In genomic region chr6:111759836-111760785, GRCh38 we compare ENCODE assay signal across 1 cellular context.
TF ChIP-seq lines count a peak whose summit lies in the region.

No MANE protein-coding gene starts in this region.

TF ChIP-seq in K562, 482 proteins besides CTCF, POLR2A, EP300 and RAD21 (continued from another document):
- TF ChIP-seq CBX3 (IDR thresholded peaks at IDR 0.05; ENCODE audit: borderline replicate concordance in 1 of 2, low read length in 2 of 2) (no peak), SRSF9 (IDR thresholded peaks at IDR 0.05; ENCODE audit: borderline replicate concordance, low read depth, low read length) (no peak), HSF4 (CRISPR knock-in tag; IDR thresholded peaks at IDR 0.05; ENCODE audit: borderline replicate concordance) (no peak), GABPB1 (CRISPR knock-in tag; IDR thresholded peaks at IDR 0.05) (no peak), CTCFL (IDR thresholded peaks at IDR 0.05; ENCODE audit: borderline replicate concordance, insufficient read depth, low read depth, low read length, poor library complexity, severe bottlenecking) (no peak), RBM25 (IDR thresholded peaks at IDR 0.05; ENCODE audit: low read depth, low read length, severe bottlenecking) (no peak)
- TF ChIP-seq, protein P1, sequence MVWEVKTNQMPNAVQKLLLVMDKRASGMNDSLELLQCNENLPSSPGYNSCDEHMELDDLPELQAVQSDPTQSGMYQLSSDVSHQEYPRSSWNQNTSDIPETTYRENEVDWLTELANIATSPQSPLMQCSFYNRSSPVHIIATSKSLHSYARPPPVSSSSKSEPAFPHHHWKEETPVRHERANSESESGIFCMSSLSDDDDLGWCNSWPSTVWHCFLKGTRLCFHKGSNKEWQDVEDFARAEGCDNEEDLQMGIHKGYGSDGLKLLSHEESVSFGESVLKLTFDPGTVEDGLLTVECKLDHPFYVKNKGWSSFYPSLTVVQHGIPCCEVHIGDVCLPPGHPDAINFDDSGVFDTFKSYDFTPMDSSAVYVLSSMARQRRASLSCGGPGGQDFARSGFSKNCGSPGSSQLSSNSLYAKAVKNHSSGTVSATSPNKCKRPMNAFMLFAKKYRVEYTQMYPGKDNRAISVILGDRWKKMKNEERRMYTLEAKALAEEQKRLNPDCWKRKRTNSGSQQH (CRISPR knock-in tag; IDR thresholded peaks at IDR 0.05) = no peak
